1 cellular context compared by ENCODE assay signal in the genomic region with DNA sequence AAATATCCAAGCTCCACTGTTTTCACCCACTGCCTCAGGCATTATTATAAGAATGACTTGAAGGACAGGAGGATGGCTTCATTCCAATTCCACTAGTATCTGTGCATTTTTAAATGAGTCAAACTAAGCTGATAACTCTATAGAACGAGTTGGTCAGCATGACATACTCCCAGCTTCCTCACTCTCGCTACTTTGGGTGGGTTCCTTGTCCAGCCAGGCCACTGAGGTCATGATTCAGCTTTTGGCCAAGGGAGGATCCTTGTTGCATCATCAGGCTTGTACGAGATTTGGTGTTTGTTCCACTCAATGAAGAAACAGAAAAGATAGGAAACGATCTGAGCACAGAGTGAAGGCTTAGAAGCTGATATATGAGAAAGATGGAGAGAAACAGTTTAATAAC.
TF ChIP-seq lines count a peak whose summit lies in the region.

No MANE protein-coding gene starts in this region.

TF ChIP-seq in A549, 52 proteins besides CTCF, POLR2A, EP300 and RAD21 (continued from another document):
- no peak for TF ChIP-seq KDM1A (IDR thresholded peaks at IDR 0.05; ENCODE audit: low read depth)
- TF ChIP-seq ZSCAN20 (CRISPR knock-in tag; IDR thresholded peaks at IDR 0.05) = no peak
- TF ChIP-seq JUNB (IDR thresholded peaks at IDR 0.05) = peak; percentile 32; the same call in 1 of the 2 replicates
- no peak for TF ChIP-seq ZC3H11A (IDR thresholded peaks at IDR 0.05)
- TF ChIP-seq CHD4 (IDR thresholded peaks at IDR 0.05; ENCODE audit: borderline replicate concordance) = no peak
- no peak for TF ChIP-seq SREBF2 (IDR thresholded peaks at IDR 0.05)
- TF ChIP-seq TP53 (CRISPR knock-in tag; IDR thresholded peaks at IDR 0.05) = no peak
- 0 out of 5 replicates have a peak, but pooled peaks of 1 of the 2 experiments have one; percentile 28 for TF ChIP-seq JUN (IDR thresholded peaks at IDR 0.05)
- TF ChIP-seq EHMT2 (IDR thresholded peaks at IDR 0.05; ENCODE audit: low read depth) = no peak
- no peak for TF ChIP-seq RNF2 (IDR thresholded peaks at IDR 0.05; ENCODE audit: borderline replicate concordance, low read depth)
- TF ChIP-seq, protein P1, sequence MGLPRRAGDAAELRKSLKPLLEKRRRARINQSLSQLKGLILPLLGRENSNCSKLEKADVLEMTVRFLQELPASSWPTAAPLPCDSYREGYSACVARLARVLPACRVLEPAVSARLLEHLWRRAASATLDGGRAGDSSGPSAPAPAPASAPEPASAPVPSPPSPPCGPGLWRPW (IDR thresholded peaks at IDR 0.05) = no peak
- TF ChIP-seq REST (IDR thresholded peaks at IDR 0.05) = no peak
- TF ChIP-seq USF2 (IDR thresholded peaks at IDR 0.05) = no peak
- TF ChIP-seq GATA3 (IDR thresholded peaks at IDR 0.05; ENCODE audit: borderline replicate concordance) = peak; percentile 31; the same call in 1 of the 2 replicates
- no peak; the same call in 1 of the 2 replicates for TF ChIP-seq POLR2AphosphoS2 (conservative IDR thresholded peaks at IDR 0.05; ENCODE audit: low read length)
